ENCODE assay signal across 8 cellular contexts in the genomic region with DNA sequence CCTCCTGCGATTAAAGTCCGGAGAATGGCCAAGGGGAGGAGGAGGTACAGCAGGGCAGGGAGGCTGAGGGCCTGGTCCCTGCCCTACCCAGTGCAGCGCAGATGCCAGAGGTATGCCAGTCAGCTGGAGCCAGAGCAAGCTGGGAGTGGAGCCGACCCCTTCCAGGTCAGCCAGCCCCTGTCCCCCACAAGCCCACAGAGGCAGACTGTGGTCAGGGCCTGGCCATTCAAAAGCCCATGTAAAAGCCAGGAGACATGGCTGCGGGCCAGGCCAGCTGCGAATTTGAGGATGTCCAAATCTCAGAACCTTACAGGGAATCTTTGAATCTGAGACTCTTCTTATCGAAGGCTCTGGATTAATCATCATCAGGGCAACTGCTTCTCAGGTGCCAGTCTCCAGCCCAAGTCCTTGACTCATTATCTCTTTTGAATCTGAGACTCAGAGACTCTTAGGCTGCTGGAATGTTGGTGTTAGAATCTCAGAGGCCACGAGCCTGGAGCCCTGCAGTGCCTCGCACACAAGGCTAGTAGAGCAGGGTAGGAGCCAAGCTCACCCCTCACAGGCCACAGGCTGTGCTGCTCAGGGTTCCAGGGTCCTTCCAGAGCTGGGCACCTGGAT. TPM values are rescaled to one million over a fixed set of nuclear protein-coding genes. Genes with fewer than 3 reads are reported as not detected.
DNase-seq lines count a peak whose midpoint lies in the region; ATAC-seq and TF ChIP-seq lines count a peak whose summit lies in the region.

No MANE protein-coding gene starts in this region.

- in situ Hi-C loops in astrocyte of the cerebellum (cut with HindIII; ENCODE audit: low sequenced_read_pairs) = no loop called here

- H3K9me3 ChIP-seq in right cardiac atrium (ENCODE audit: control insufficient read depth, low read length) (no peaks in the 10 kb centered on the region), skeletal muscle tissue (ENCODE audit: control insufficient read depth in 3 of 3, low read length in 3 of 3) (no peaks in the 10 kb centered on the region)

- no peaks in the 10 kb centered on the region for H3K36me3 Mint-ChIP-seq in progenitor cell of endocrine pancreas (ENCODE audit: insufficient read depth)

- DNase-seq in H7 (peak; percentile 63), astrocyte of the cerebellum (ENCODE audit: low read depth) (no peak), right cardiac atrium (peak; percentile 63 to 91 (median 82)), progenitor cell of endocrine pancreas (ENCODE audit: low spot score, unreplicated experiment) (no peak)
- no peak for DNase-seq in effector CD8-positive, alpha-beta T cell (lab: John Stamatoyannopoulos, UW)

- H3K4me3 Mint-ChIP-seq in progenitor cell of endocrine pancreas (ENCODE audit: low read depth) = no peak overlapping the region

- H3K36me3 ChIP-seq in H7 (replicated peaks; ENCODE audit: control insufficient read depth, insufficient read depth, low read length) (no peaks in the 10 kb centered on the region), skeletal muscle tissue (ENCODE audit: control insufficient read depth in 3 of 3, insufficient read depth in 3 of 3, low read length in 3 of 3) (no peaks in the 10 kb centered on the region)

- peak overlapping the region; percentile 66 for H3K27ac ChIP-seq in right cardiac atrium (ENCODE audit: low read length)
- peak overlapping the region; percentile 66 for H3K27ac ChIP-seq in skeletal muscle tissue (ENCODE audit: low read depth, low read length)

- WGBS in right cardiac atrium = 31% methylated on average over 9 of the region's 9 CpGs

- H3K9ac ChIP-seq in skeletal muscle tissue (ENCODE audit: low read depth in 1 of 3, low read length in 3 of 3) = peak overlapping the region; percentile 51 to 69 (median 68)

- H3K27ac Mint-ChIP-seq in progenitor cell of endocrine pancreas = no peak overlapping the region

- peaks cover 1% of the 10 kb centered on the region for H3K4me1 ChIP-seq in right cardiac atrium (ENCODE audit: control insufficient read depth, insufficient read depth, low read length)
- H3K4me1 ChIP-seq in skeletal muscle tissue (ENCODE audit: control insufficient read depth in 3 of 3, insufficient read depth in 3 of 3, low read length in 3 of 3) = peaks cover 26 to 43% (median 31%) of the 10 kb centered on the region in 3 donors

- TF ChIP-seq CTCF in astrocyte of the cerebellum (IDR thresholded peaks at IDR 0.05; ENCODE audit: low read depth, low read length, missing control alignments) (no peak), progenitor cell of endocrine pancreas (IDR thresholded peaks at IDR 0.05; ENCODE audit: unreplicated experiment) (no peak)

- H3K9me3 Mint-ChIP-seq in progenitor cell of endocrine pancreas (ENCODE audit: low read depth) = peaks cover 3% of the 10 kb centered on the region

- intact Hi-C loops in right cardiac atrium (cut with DNase I) = no loop called here

- H3K4me3 ChIP-seq in H7 (ENCODE audit: insufficient read depth, low read depth, low read length) (no peak overlapping the region; the same call in 1 of the 2 replicates), astrocyte of the cerebellum (ENCODE audit: low read depth, low read length) (peak overlapping the region; percentile 22), right cardiac atrium (ENCODE audit: low read length) (peak overlapping the region; percentile 29), skeletal muscle tissue (ENCODE audit: low read length in 3 of 3) (peak overlapping the region; percentile 51 to 67 (median 61))

- peaks cover 3% of the 10 kb centered on the region for H3K4me1 Mint-ChIP-seq in progenitor cell of endocrine pancreas (ENCODE audit: low read depth)

- H3K27me3 ChIP-seq in H7 (ENCODE audit: control insufficient read depth, insufficient read depth, low read length) (no peaks in the 10 kb centered on the region), right cardiac atrium (ENCODE audit: control insufficient read depth, insufficient read depth) (no peaks in the 10 kb centered on the region), skeletal muscle tissue (ENCODE audit: control insufficient read depth in 3 of 3, insufficient read depth in 3 of 3, low read length in 3 of 3) (no peaks in the 10 kb centered on the region)

- ATAC-seq in right cardiac atrium (peak; percentile 44 to 64), GM21737 (IDR thresholded peaks at IDR 0.05; ENCODE audit: unreplicated experiment) (no peak), HG02588 (IDR thresholded peaks at IDR 0.05; ENCODE audit: unreplicated experiment) (no peak)

- H3K27me3 Mint-ChIP-seq in progenitor cell of endocrine pancreas = no peaks in the 10 kb centered on the region

RNA-seq across cellular contexts. Expression of gene IQSEC2, which starts 0.6 kb away (rescaled TPM):
- total RNA-seq in H7 (2014; rRNA removed; shearing (Covaris generic)) = 13.4 and 16.9 TPM in 2 replicates
- total RNA-seq in right cardiac atrium (10 to 100 TPM; 11.6 to 15.3 (median 14.6) TPM), skeletal muscle tissue (3.1 TPM), progenitor cell of endocrine pancreas (15.1 and 18.1 TPM in 2 replicates)
- polyA plus RNA-seq in right cardiac atrium = 15.1 TPM

RNA-seq across cellular contexts. Expression of gene KDM5C, which starts 55.8 kb away (rescaled TPM):
- total RNA-seq in H7 (2014; rRNA removed; shearing (Covaris generic)) = 68.1 and 69.3 TPM in 2 replicates
- total RNA-seq in right cardiac atrium (10 to 100 TPM; 37.8 to 61.6 (median 47.7) TPM), skeletal muscle tissue (54.3 TPM), progenitor cell of endocrine pancreas (109 and 112 TPM in 2 replicates)
- 23.4 TPM for polyA plus RNA-seq in right cardiac atrium

Comparison
In these comparisons a context has a peak if more than half of its experiments do, and no peak if none do; other contexts are left out.
1. DNase-seq: peak in H7 (single experiment) and right cardiac atrium (3 of 3); none in astrocyte of the cerebellum (single experiment), effector CD8-positive, alpha-beta T cell (single experiment) and progenitor cell of endocrine pancreas (single experiment).
2. ATAC-seq: peak in right cardiac atrium (2 of 2); none in GM21737 (single experiment) and HG02588 (single experiment).